8 cellular contexts compared by ENCODE assay signal in genomic region chr4:108018038-108018883, GRCh38. TPM values are rescaled to one million over a fixed set of nuclear protein-coding genes. Genes with fewer than 3 reads are reported as not detected.
DNase-seq lines count a peak whose midpoint lies in the region; ATAC-seq and TF ChIP-seq lines count a peak whose summit lies in the region.

No MANE protein-coding gene starts in this region.

- H3K36me3 ChIP-seq in Panc1 (ENCODE audit: control insufficient read depth, insufficient read depth, low read length), result no peaks in the 10 kb centered on the region
- H3K36me3 ChIP-seq in neuronal stem cell (replicated peaks in 1 of 2; ENCODE audit: control insufficient read depth in 2 of 2, insufficient read depth in 2 of 2, low read length in 2 of 2), result peaks cover 28 to 89% of the 10 kb centered on the region in 2 donors

- no TSS peak for BruUV-seq in Panc1 (replicated peaks; lab: Mats Ljungman, UMichigan)

- no peak overlapping the region for H3K23ac ChIP-seq in neuronal stem cell (ENCODE audit: low read depth, low read length, poor library complexity)

- H3K9me3 ChIP-seq in Panc1 (ENCODE audit: control insufficient read depth, insufficient read depth, low read depth, low read length) (no peaks in the 10 kb centered on the region), neuronal stem cell (replicated peaks in 1 of 2; ENCODE audit: control insufficient read depth in 2 of 2, insufficient read depth in 1 of 2, low read depth in 1 of 2, low read length in 2 of 2) (no peaks in the 10 kb centered on the region)

- H3K79me1 ChIP-seq in neuronal stem cell (ENCODE audit: low read depth, low read length), result no peaks in the 10 kb centered on the region

- DNase-seq in COR-L47 (lab: John Stamatoyannopoulos, UW) (peak; percentile 33), HUDEP-2 (lab: John Stamatoyannopoulos, UW; ENCODE audit: unreplicated experiment in 76 of 76) (peak in 65 of 76 experiments; percentile 0 to 81 (median 47)), Panc1 (ENCODE audit: low read depth, low spot score) (peak; percentile 36), fibroblast of pulmonary artery (ENCODE audit: low read depth) (peak; percentile 87), neuronal stem cell (ENCODE audit: low spot score) (peak; percentile 82), substantia nigra (lab: John Stamatoyannopoulos, UW) (peak in 46 of 49 donors; percentile 4 to 85 (median 52))
- peak; percentile 79 to 82 for DNase-seq in activated T-cell treated with anti-CD3 and anti-CD28 coated beads, Interleukin-2, amount 50 U/mL, for 72 hours

- in situ Hi-C loops in Panc1 (cut with HindIII; ENCODE audit: low pct_unique_long_range_greater_than_20kb, low sequenced_read_pairs), result no loop called here

- H4K8ac ChIP-seq in neuronal stem cell (ENCODE audit: low read depth, low read length), result no peak overlapping the region

- no peak overlapping the region for H2BK12ac ChIP-seq in neuronal stem cell (ENCODE audit: low read length)

- CTCF ChIA-PET in Panc1 (lab: Charles Lee), result interaction anchor here (0.7 to 1.0 kb wide), 2 partner anchors 78 to 554 kb away, joined by 3 to 4 read pairs; no protein-coding TSS in a partner anchor

- H2AK5ac ChIP-seq in neuronal stem cell (ENCODE audit: low read depth, low read length), result no peak overlapping the region

- no peak overlapping the region for H3K27ac ChIP-seq in Panc1 (ENCODE audit: low read length)
- H3K27ac ChIP-seq in neuronal stem cell (replicated peaks; ENCODE audit: low read length), result no peak overlapping the region
- no peak overlapping the region for H3K27ac ChIP-seq in substantia nigra (ENCODE audit: low read depth, low read length, poor library complexity, severe bottlenecking)

- H3K36me3 Mint-ChIP-seq in activated T-cell treated with anti-CD3 and anti-CD28 coated beads, Interleukin-2, amount 50 U/mL, for 72 hours (ENCODE audit: insufficient read depth in 2 of 2), result peaks cover 5 to 11% of the 10 kb centered on the region in 2 donors

- H2BK15ac ChIP-seq in neuronal stem cell (ENCODE audit: low read length), result no peak overlapping the region

- intact Hi-C loops in Panc1 (cut with micrococcal nuclease; ENCODE audit: unreplicated experiment), result loop anchor here (5.0 kb wide), 1 partner anchor 554 kb away; no protein-coding TSS in a partner anchor

- H3K27me3 ChIP-seq in Panc1 (ENCODE audit: control insufficient read depth, insufficient read depth, low read length), result no peaks in the 10 kb centered on the region
- H3K27me3 ChIP-seq in neuronal stem cell (ENCODE audit: control insufficient read depth in 3 of 3, insufficient read depth in 3 of 3, low read depth in 1 of 3, low read length in 3 of 3), result no peaks in the 10 kb centered on the region

- TF ChIP-seq CTCF in Panc1 (IDR thresholded peaks at IDR 0.05) (peak; percentile 90), fibroblast of pulmonary artery (IDR thresholded peaks at IDR 0.05; ENCODE audit: low read length, missing control alignments) (peak; percentile 89)

- no peak overlapping the region for H3K4ac ChIP-seq in neuronal stem cell (ENCODE audit: low read length)

- H3K4me3 Mint-ChIP-seq in activated T-cell treated with anti-CD3 and anti-CD28 coated beads, Interleukin-2, amount 50 U/mL, for 72 hours, result no peak overlapping the region

- no peak overlapping the region for H3K14ac ChIP-seq in neuronal stem cell (ENCODE audit: low read length)

- no peak overlapping the region for H3K4me2 ChIP-seq in neuronal stem cell (ENCODE audit: insufficient read depth, low read length, poor library complexity, severe bottlenecking)

- H3K9me3 Mint-ChIP-seq in activated T-cell treated with anti-CD3 and anti-CD28 coated beads, Interleukin-2, amount 50 U/mL, for 72 hours, result no peaks in the 10 kb centered on the region

- H3K18ac ChIP-seq in neuronal stem cell (ENCODE audit: low read length), result no peak overlapping the region

- H3K27ac Mint-ChIP-seq in activated T-cell treated with anti-CD3 and anti-CD28 coated beads, Interleukin-2, amount 50 U/mL, for 72 hours, result no peak overlapping the region

- H3K4me3 ChIP-seq in Panc1 (ENCODE audit: low read depth in 2 of 2, low read length in 2 of 2) (no peak overlapping the region), fibroblast of pulmonary artery (replicated peaks; ENCODE audit: low read depth, low read length) (no peak overlapping the region), neuronal stem cell (ENCODE audit: low read length in 2 of 2) (no peak overlapping the region)

- no peak overlapping the region for H4K91ac ChIP-seq in neuronal stem cell (ENCODE audit: low read depth, low read length, poor library complexity)

- no peak overlapping the region for H3K9ac ChIP-seq in neuronal stem cell (ENCODE audit: low read depth, low read length, poor library complexity)

- H2BK120ac ChIP-seq in neuronal stem cell (ENCODE audit: low read depth, low read length), result no peak overlapping the region

- H3K4me1 ChIP-seq in Panc1 (ENCODE audit: control insufficient read depth, insufficient read depth, low read length) (no peaks in the 10 kb centered on the region), neuronal stem cell (ENCODE audit: control insufficient read depth in 2 of 2, insufficient read depth in 1 of 2, low read depth in 1 of 2, low read length in 2 of 2) (no peaks in the 10 kb centered on the region)

- peaks cover 22% of the 10 kb centered on the region for H3K4me1 Mint-ChIP-seq in activated T-cell treated with anti-CD3 and anti-CD28 coated beads, Interleukin-2, amount 50 U/mL, for 72 hours (ENCODE audit: low read depth)

- H2BK5ac ChIP-seq in neuronal stem cell (ENCODE audit: low read length), result no peak overlapping the region

- no CpG with 5 or more reads among the region's 8 CpGs for WGBS in neuronal stem cell (ENCODE audit: extremely low coverage in 2 of 2, insufficient read length in 2 of 2, insufficient replicate concordance in 1 of 2), 2 donors

- ATAC-seq in GM19467 (IDR thresholded peaks at IDR 0.05; ENCODE audit: unreplicated experiment), result peak; percentile 68
- ATAC-seq in Panc1, result peak; percentile 87
- peak; percentile 62 to 71 for ATAC-seq in activated T-cell treated with anti-CD3 and anti-CD28 coated beads, Interleukin-2, amount 50 U/mL, for 72 hours (replicated peaks in 1 of 2)

- H3K27me3 Mint-ChIP-seq in activated T-cell treated with anti-CD3 and anti-CD28 coated beads, Interleukin-2, amount 50 U/mL, for 72 hours (ENCODE audit: low read depth), result no peaks in the 10 kb centered on the region

- POLR2A ChIA-PET in Panc1 (lab: Charles Lee), result no interaction called here

- no peak overlapping the region for H2AFZ ChIP-seq in neuronal stem cell (ENCODE audit: low read length)

RNA-seq across cellular contexts. Expression of gene HADH, which starts 28.6 kb away (rescaled TPM):
- total RNA-seq in Panc1 (2021; ENCODE audit: unreplicated experiment), result 20.0 TPM
- 21.0 TPM for polyA plus RNA-seq in Panc1 (2012; ENCODE audit: insufficient read length)
- total RNA-seq in activated T-cell treated with anti-CD3 and anti-CD28 coated beads, Interleukin-2, amount 50 U/mL, for 72 hours, result 10 to 100 TPM; 35.7 to 45.7 TPM
- polyA plus RNA-seq in neuronal stem cell (2013, experiment 1 of 2), result 55.6 TPM
- polyA plus RNA-seq in neuronal stem cell (2013, experiment 2 of 2), result 54.6 TPM

Comparison
In these comparisons a context has a peak if more than half of its experiments do, and no peak if none do; other contexts are left out.
1. DNase-seq: peak in every context shown above with its lines; median percentile 87 in fibroblast of pulmonary artery; 82 in neuronal stem cell; 80 in activated T-cell treated with anti-CD3 and anti-CD28 coated beads, Interleukin-2, amount 50 U/mL, for 72 hours; 52 in substantia nigra; 47 in HUDEP-2; 36 in Panc1; 33 in COR-L47.